ENCODE assay signal across 1 cellular context in the genomic region with DNA sequence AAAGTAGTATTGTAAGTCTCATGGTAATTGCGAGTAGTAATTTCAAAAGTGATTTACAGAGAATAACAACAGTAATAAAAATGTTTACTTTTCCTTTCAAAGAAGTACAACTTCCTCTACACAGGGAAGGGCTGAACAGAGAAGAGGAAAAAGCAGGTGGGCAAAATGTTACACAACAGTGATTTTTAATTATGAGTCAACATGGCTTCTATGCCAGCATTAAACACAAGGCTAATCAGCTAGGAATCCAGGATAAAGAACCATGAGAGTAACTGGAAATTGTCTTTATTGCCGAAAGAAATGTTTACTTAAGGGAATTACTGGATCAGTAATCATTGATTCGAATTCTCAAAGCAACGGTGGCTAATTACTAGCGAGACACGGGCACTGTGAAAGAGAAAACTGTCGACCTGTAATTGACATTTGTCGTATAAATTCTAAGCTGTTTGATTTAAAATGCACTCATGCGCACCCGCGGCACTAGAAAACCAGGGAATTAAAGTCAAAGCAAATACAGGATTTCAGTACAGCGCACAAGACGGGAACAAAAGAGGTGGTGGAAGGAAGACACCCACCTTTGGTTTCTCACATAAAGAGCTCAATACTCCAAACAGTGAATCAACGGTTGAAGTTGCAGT.
TF ChIP-seq lines count a peak whose summit lies in the region.

No MANE protein-coding gene starts in this region.

TF ChIP-seq in IMR-90, 13 proteins besides CTCF, POLR2A, EP300 and RAD21:
- TF ChIP-seq FOS (IDR thresholded peaks at IDR 0.05; ENCODE audit: low read depth, low read length) (peak; percentile 63), CEBPB (IDR thresholded peaks at IDR 0.05; ENCODE audit: low read depth, low read length) (peak; percentile 94), MAFK (IDR thresholded peaks at IDR 0.05; ENCODE audit: low read depth, low read length) (no peak), NFE2L2 (IDR thresholded peaks at IDR 0.05; ENCODE audit: low read depth, low read length) (no peak), MXI1 (IDR thresholded peaks at IDR 0.05; ENCODE audit: borderline replicate concordance, low read depth, low read length) (no peak), RCOR1 (IDR thresholded peaks at IDR 0.05; ENCODE audit: insufficient replicate concordance, low read length) (peak; percentile 25), RFX5 (IDR thresholded peaks at IDR 0.05; ENCODE audit: low read depth, low read length) (0 out of 2 replicates have a peak, but pooled peaks have one; percentile 9), SMC3 (IDR thresholded peaks at IDR 0.05; ENCODE audit: low read depth, low read length) (no peak), BHLHE40 (IDR thresholded peaks at IDR 0.05; ENCODE audit: low read depth, low read length) (peak; percentile 8; the same call in 1 of the 2 replicates), USF2 (IDR thresholded peaks at IDR 0.05; ENCODE audit: low read depth, low read length) (no peak), MAZ (IDR thresholded peaks at IDR 0.05; ENCODE audit: borderline replicate concordance, low read depth, low read length) (no peak), CHD1 (IDR thresholded peaks at IDR 0.05; ENCODE audit: low read depth, low read length) (no peak)
- TF ChIP-seq, protein P1, sequence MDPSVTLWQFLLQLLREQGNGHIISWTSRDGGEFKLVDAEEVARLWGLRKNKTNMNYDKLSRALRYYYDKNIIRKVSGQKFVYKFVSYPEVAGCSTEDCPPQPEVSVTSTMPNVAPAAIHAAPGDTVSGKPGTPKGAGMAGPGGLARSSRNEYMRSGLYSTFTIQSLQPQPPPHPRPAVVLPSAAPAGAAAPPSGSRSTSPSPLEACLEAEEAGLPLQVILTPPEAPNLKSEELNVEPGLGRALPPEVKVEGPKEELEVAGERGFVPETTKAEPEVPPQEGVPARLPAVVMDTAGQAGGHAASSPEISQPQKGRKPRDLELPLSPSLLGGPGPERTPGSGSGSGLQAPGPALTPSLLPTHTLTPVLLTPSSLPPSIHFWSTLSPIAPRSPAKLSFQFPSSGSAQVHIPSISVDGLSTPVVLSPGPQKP (IDR thresholded peaks at IDR 0.05; ENCODE audit: borderline replicate concordance, low read depth, low read length): no peak
